In genomic region chr19:2164020-2164988, GRCh38 we compare ENCODE assay signal across 8 cellular contexts. TPM values are rescaled to one million over a fixed set of nuclear protein-coding genes. Genes with fewer than 3 reads are reported as not detected.
DNase-seq lines count a peak whose midpoint lies in the region; ATAC-seq, FAIRE-seq and TF ChIP-seq lines count a peak whose summit lies in the region.

No MANE protein-coding gene starts in this region.

- no peaks in the 10 kb centered on the region for H3K27me3 ChIP-seq in astrocyte (ENCODE audit: insufficient read depth, low read length)

- H3K27ac ChIP-seq in 22Rv1 (peak overlapping the region; percentile 94), astrocyte (ENCODE audit: low read depth, low read length) (peak overlapping the region; percentile 76)

- no peaks in the 10 kb centered on the region for H3K36me3 ChIP-seq in astrocyte (ENCODE audit: insufficient read depth, low read length)

- peak; percentile 43 for DNase-seq in NAMALWA (ENCODE audit: low spot score)
- no peak for DNase-seq in astrocyte (ENCODE audit: low read depth)
- DNase-seq in islet precursor cell, result peak; percentile 57
- peak; percentile 31 for DNase-seq in stimulated activated CD4-positive, alpha-beta T cell treated with anti-CD3 and anti-CD28 coated beads, Interleukin-4, amount 100 ng/mL, for 24 hours
- DNase-seq in GM20000 (ENCODE audit: low spot score), result no peak
- DNase-seq in activated gamma-delta T cell treated with Interleukin-2 at 50 U/mL for 16 hours, result no peak

- H3K27me3 Mint-ChIP-seq in astrocyte (ENCODE audit: low read depth, unreplicated experiment), result no peaks in the 10 kb centered on the region

- H3K4me2 ChIP-seq in astrocyte (ENCODE audit: low read length), result peak overlapping the region; percentile 99

- H3K36me3 Mint-ChIP-seq in astrocyte (ENCODE audit: low read depth, unreplicated experiment), result no peaks in the 10 kb centered on the region

- H3K27ac Mint-ChIP-seq in astrocyte (ENCODE audit: unreplicated experiment), result peak overlapping the region; percentile 94

- H3K9me3 Mint-ChIP-seq in astrocyte (ENCODE audit: unreplicated experiment), result no peaks in the 10 kb centered on the region

- peaks cover 18% of the 10 kb centered on the region for H3K4me1 Mint-ChIP-seq in astrocyte (ENCODE audit: low read depth, unreplicated experiment)

- H3K4me3 ChIP-seq in astrocyte (ENCODE audit: insufficient read depth, low read depth, low read length), result peak overlapping the region; percentile 96

- peaks cover 49% of the 10 kb centered on the region for H3K79me2 ChIP-seq in astrocyte (ENCODE audit: insufficient read depth, low read length)

- TF ChIP-seq CTCF in 22Rv1 (IDR thresholded peaks at IDR 0.05) (no peak), astrocyte (IDR thresholded peaks at IDR 0.05; ENCODE audit: insufficient read depth, low read depth, low read length) (no peak), GM20000 (IDR thresholded peaks at IDR 0.05; ENCODE audit: extremely low read depth, missing control alignments) (no peak)

- H3K4me3 Mint-ChIP-seq in astrocyte (ENCODE audit: unreplicated experiment), result peak overlapping the region; percentile 98

- H2AFZ ChIP-seq in astrocyte (ENCODE audit: low read depth, low read length), result no peak overlapping the region

- peaks cover 41% of the 10 kb centered on the region for H4K20me1 ChIP-seq in astrocyte (ENCODE audit: insufficient read depth, low read length)

- FAIRE-seq in astrocyte (lab: Jason Lieb, UNC), result no peak

- no peaks in the 10 kb centered on the region for H3K9me3 ChIP-seq in astrocyte (ENCODE audit: insufficient read depth, low read depth, low read length)

- ATAC-seq in GM19397 (IDR thresholded peaks at IDR 0.05; ENCODE audit: unreplicated experiment), result peak; percentile 18

- H3K4me1 ChIP-seq in astrocyte (ENCODE audit: insufficient read depth, low read length), result peaks cover 28% of the 10 kb centered on the region

- peak overlapping the region; percentile 89 for H3K9ac ChIP-seq in astrocyte (ENCODE audit: low read length)

RNA-seq across cellular contexts. Expression of gene DOT1L, which starts 0.6 kb away (rescaled TPM):
- total RNA-seq in astrocyte, result 21.7 and 25.6 TPM in 2 replicates

RNA-seq across cellular contexts. Expression of gene AP3D1, which starts 12.9 kb away (rescaled TPM):
- 162 and 167 TPM in 2 replicates for total RNA-seq in astrocyte

Comparison
In these comparisons a context has a peak if more than half of its experiments do, and no peak if none do; other contexts are left out.
1. DNase-seq: peak in NAMALWA (single experiment), islet precursor cell (single experiment) and stimulated activated CD4-positive, alpha-beta T cell treated with anti-CD3 and anti-CD28 coated beads, Interleukin-4, amount 100 ng/mL, for 24 hours (single experiment); none in astrocyte (single experiment), GM20000 (single experiment) and activated gamma-delta T cell treated with Interleukin-2 at 50 U/mL for 16 hours (single experiment).